1 cellular context compared by ENCODE assay signal in genomic region chr17:58032691-58033415, GRCh38.
TF ChIP-seq lines count a peak whose summit lies in the region.

No MANE protein-coding gene starts in this region.

TF ChIP-seq in WTC11, 78 proteins besides CTCF, POLR2A, EP300 and RAD21 (continued from another document):
- TF ChIP-seq AFF4 (CRISPR knock-in tag; IDR thresholded peaks at IDR 0.05; ENCODE audit: borderline replicate concordance) (no peak), RELA (CRISPR knock-in tag; IDR thresholded peaks at IDR 0.05; ENCODE audit: borderline replicate concordance) (no peak), IRF2 (CRISPR knock-in tag; IDR thresholded peaks at IDR 0.05; ENCODE audit: borderline replicate concordance, low read depth) (no peak), TP53 (CRISPR knock-in tag; IDR thresholded peaks at IDR 0.05) (no peak)
